ENCODE assay signal across 8 cellular contexts in the genomic region with DNA sequence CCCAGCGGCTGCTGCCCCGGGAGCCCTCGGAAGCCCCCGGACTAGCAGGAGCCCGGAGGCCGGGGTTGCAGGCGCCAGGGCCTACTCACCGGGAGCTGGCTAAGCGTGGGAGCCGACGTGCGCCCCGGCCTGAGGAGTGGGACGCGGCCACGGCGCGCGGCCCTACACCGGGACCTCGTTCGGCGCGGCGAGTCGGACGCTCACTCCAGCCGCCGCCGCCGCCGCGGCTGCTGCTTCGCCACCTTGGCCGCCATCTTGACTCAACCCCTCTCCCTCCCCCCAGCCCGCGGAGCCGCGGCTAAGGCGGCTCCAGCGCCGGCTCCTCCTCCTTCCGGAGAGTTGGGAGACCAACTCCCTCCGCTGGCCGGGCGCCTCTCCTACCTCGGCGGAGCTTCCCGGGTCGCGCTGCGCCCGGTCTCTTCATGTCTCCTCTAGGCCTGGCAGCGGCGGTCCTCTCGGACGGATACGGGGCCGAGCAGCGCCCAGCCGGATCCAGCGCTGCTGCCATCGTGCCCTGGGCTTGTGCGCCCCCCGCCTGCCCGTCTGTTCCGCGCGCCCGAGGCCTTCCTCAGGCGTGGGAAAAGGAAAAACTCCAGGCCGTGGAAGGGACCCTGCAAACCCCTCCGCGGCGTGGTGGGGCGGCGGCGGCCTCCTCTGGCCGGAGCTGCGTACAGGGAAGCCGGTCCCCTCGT. TPM values are rescaled to one million over a fixed set of nuclear protein-coding genes. Genes with fewer than 3 reads are reported as not detected.
DNase-seq lines count a peak whose midpoint lies in the region; ATAC-seq, FAIRE-seq and TF ChIP-seq lines count a peak whose summit lies in the region.

A gene (minus strand): TSS at position 262 of the 692 bp plus-strand sequence. CDS start 20,965 bp downstream, outside the sequence.

- FAIRE-seq in small intestine (lab: Jason Lieb, UNC), result no peak

- peaks cover 15% of the 10 kb centered on the region for H3K36me3 ChIP-seq in WERI-Rb-1
- no peaks in the 10 kb centered on the region for H3K36me3 ChIP-seq in breast epithelium
- H3K36me3 ChIP-seq in small intestine (ENCODE audit: control insufficient read depth in 2 of 2, insufficient read depth in 2 of 2, low read length in 2 of 2), result no peaks in the 10 kb centered on the region

- peak; percentile 89 for DNase-seq in AG08395 (ENCODE audit: low spot score)
- peak; percentile 80 for DNase-seq in NCI-H2196 (lab: John Stamatoyannopoulos, UW; ENCODE audit: unreplicated experiment)
- DNase-seq in WERI-Rb-1, result peak; percentile 95
- DNase-seq in breast epithelium (ENCODE audit: low spot score in 2 of 2), result peak; percentile 84 to 90
- peak; percentile 90 for DNase-seq in iPS-NIHi11 (ENCODE audit: low spot score)
- DNase-seq in small intestine, result peak; percentile 93

- intact Hi-C loops in breast epithelium (cut with DNase I; ENCODE audit: low total_unique reads), result loop anchor here (10.0 kb wide), 1 partner anchor 1279 kb away; a partner anchor contains a TSS

- peak; percentile 42 for ATAC-seq in GM18873 (IDR thresholded peaks at IDR 0.05; ENCODE audit: low FRiP score, unreplicated experiment)
- peak; percentile 76 for ATAC-seq in HG03135 (IDR thresholded peaks at IDR 0.05; ENCODE audit: unreplicated experiment)

- no peaks in the 10 kb centered on the region for H3K27me3 ChIP-seq in WERI-Rb-1 (ENCODE audit: insufficient read depth, low read depth, severe bottlenecking)
- no peaks in the 10 kb centered on the region for H3K27me3 ChIP-seq in breast epithelium
- no peaks in the 10 kb centered on the region for H3K27me3 ChIP-seq in small intestine (ENCODE audit: control insufficient read depth in 2 of 2, insufficient read depth in 2 of 2, low read length in 2 of 2)

- TF ChIP-seq CTCF in WERI-Rb-1 (IDR thresholded peaks at IDR 0.05; ENCODE audit: low read depth, low read length) (peak; percentile 34; the same call in 1 of the 2 replicates), breast epithelium (IDR thresholded peaks at IDR 0.05) (peak in 1 of 3 donors; percentile 32)

- 0% methylated on average over 31 to 82 of the region's 82 CpGs for WGBS in small intestine, 3 donors

- TF ChIP-seq POLR2A in breast epithelium (IDR thresholded peaks at IDR 0.05), result peak; percentile 83

- H3K4me1 ChIP-seq in breast epithelium, result peaks cover 0 to 8% of the 10 kb centered on the region in 2 donors
- H3K4me1 ChIP-seq in small intestine (ENCODE audit: control insufficient read depth in 2 of 2, insufficient read depth in 1 of 2, low read depth in 1 of 2, low read length in 1 of 2), result peaks cover 6% of the 10 kb centered on the region in 2 donors

- H3K4me3 ChIP-seq in WERI-Rb-1 (ENCODE audit: low read depth, low read length), result peak within 1 kb of the TSS; percentile 87
- peak within 1 kb of the TSS; percentile 91 to 99 (median 98) for H3K4me3 ChIP-seq in breast epithelium
- H3K4me3 ChIP-seq in small intestine (ENCODE audit: low read depth in 1 of 2, low read length in 2 of 2), result peak within 1 kb of the TSS; percentile 79 to 92

- H3K27ac ChIP-seq in WERI-Rb-1 (peak within 1 kb of the TSS; percentile 94), breast epithelium (peak within 1 kb of the TSS; percentile 96 to 98), small intestine (ENCODE audit: low read depth in 1 of 2, low read length in 1 of 2) (peak within 1 kb of the TSS; percentile 97)

- H3K9me3 ChIP-seq in WERI-Rb-1 (ENCODE audit: severe bottlenecking) (no peaks in the 10 kb centered on the region), breast epithelium (no peaks in the 10 kb centered on the region), small intestine (ENCODE audit: control insufficient read depth, low read depth) (no peaks in the 10 kb centered on the region)

RNA-seq across cellular contexts. Expression of the gene that starts here (rescaled TPM):
- 100 to 1,000 TPM; 118 to 229 (median 174) TPM for total RNA-seq in breast epithelium
- polyA plus RNA-seq in small intestine, result 100 to 1,000 TPM in 2 of 3 donors, 10 to 100 TPM in 1; 69.3 to 227 (median 191) TPM

Comparison
In these comparisons a context has a peak if more than half of its experiments do, and no peak if none do; other contexts are left out.
1. Peak in every context shown above with its lines: DNase-seq, ATAC-seq, H3K4me3 ChIP-seq and H3K27ac ChIP-seq.